ENCODE assay signal across 8 cellular contexts in the genomic region with DNA sequence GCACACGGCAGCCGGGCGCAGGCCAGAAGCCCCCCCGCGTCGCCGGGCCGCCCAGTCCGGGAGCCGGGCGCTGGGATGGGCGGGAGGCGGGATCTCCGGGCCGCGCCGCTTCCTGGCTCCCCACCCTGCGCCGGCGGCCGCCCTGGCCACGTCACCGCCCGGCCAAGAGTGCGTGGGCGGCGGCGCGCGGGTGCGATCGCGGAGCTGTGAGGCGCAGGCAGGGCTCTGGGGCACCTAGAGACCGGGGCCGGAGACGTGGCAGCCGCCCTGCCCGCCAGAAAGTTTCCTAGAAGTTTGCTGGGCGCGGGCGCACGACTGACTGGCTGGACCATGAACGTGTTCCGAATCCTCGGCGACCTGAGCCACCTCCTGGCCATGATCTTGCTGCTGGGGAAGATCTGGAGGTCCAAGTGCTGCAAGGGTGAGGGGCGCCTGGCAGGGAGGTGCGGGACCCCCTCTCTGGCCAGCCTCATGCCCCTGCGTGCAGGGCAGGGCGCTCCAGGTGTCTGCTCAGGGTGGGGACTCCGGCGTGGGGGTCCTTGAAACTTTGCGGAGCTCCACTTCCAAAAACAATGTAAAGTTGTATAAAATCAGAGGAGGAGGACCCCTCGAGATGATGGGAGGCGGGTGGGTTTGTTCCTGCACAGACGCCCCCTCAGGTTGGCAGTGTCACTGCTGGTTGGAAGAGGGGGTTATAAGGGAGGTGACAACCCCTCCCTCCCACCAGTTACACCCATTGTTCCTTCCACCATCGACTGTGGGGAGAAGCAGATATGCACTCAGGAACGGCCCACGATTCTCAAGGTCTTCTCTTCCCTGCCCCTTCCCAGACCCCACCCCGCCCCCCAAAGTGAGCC. TPM values are rescaled to one million over a fixed set of nuclear protein-coding genes. Genes with fewer than 3 reads are reported as not detected.
DNase-seq lines count a peak whose midpoint lies in the region; ATAC-seq, FAIRE-seq and TF ChIP-seq lines count a peak whose summit lies in the region.

KDELR3 (plus strand) TSS at position 193 of the 857 bp plus-strand sequence; CDS start at position 331, 138 bp downstream.

- BruUV-seq in endothelial cell of umbilical vein (replicated peaks; lab: Mats Ljungman, UMichigan) = TSS peak; percentile 56

- H3K79me2 ChIP-seq in endothelial cell of umbilical vein (ENCODE audit: control insufficient read depth, insufficient read depth, low read length) = peaks cover 2% of the 10 kb centered on the region

- H3K27ac Mint-ChIP-seq in CD8-positive, alpha-beta memory T cell = peak within 1 kb of the TSS in 1 of 8 donors; percentile 81
- no peak within 1 kb of the TSS for H3K27ac Mint-ChIP-seq in activated CD4-positive, alpha-beta memory T cell treated with anti-CD3 and anti-CD28 coated beads, Interleukin-2, amount 10 ng/mL, durations not matched to agents 7 days and 5 days
- peak within 1 kb of the TSS; percentile 80 for H3K27ac Mint-ChIP-seq in stimulated activated naive B cell treated with anti-CD40 and anti-IgM and Interleukin-4, amounts not matched to agents 10 μg/mL and 1 μg/mL and 100 μg/mL, for 72 hours

- peak; percentile 90 to 92 for ATAC-seq in stimulated activated naive B cell treated with anti-CD40 and anti-IgM and Interleukin-4, amounts not matched to agents 10 μg/mL and 1 μg/mL and 100 μg/mL, for 72 hours (replicated peaks)
- ATAC-seq in GM21576 (IDR thresholded peaks at IDR 0.05; ENCODE audit: unreplicated experiment) = no peak

- H3K9me1 ChIP-seq in endothelial cell of umbilical vein (replicated peaks; ENCODE audit: control insufficient read depth, extremely low read depth, insufficient read depth, low read length) = no peaks in the 10 kb centered on the region

- peak; percentile 76 for TF ChIP-seq POLR2A in endothelial cell of umbilical vein (IDR thresholded peaks at IDR 0.05; ENCODE audit: low read depth, low read length)

- peak; percentile 18 to 35 for TF ChIP-seq CTCF in endothelial cell of umbilical vein (IDR thresholded peaks at IDR 0.05; ENCODE audit: extremely low read depth in 1 of 2, insufficient read depth in 1 of 2, low read depth in 1 of 2, low read length in 2 of 2)

- H2AFZ ChIP-seq in endothelial cell of umbilical vein (ENCODE audit: low read depth, low read length) = peak within 1 kb of the TSS; percentile 96

- no peaks in the 10 kb centered on the region for H3K9me3 Mint-ChIP-seq in CD8-positive, alpha-beta memory T cell
- no peaks in the 10 kb centered on the region for H3K9me3 Mint-ChIP-seq in activated CD4-positive, alpha-beta memory T cell treated with anti-CD3 and anti-CD28 coated beads, Interleukin-2, amount 10 ng/mL, durations not matched to agents 7 days and 5 days
- no peaks in the 10 kb centered on the region for H3K9me3 Mint-ChIP-seq in stimulated activated naive B cell treated with anti-CD40 and anti-IgM and Interleukin-4, amounts not matched to agents 10 μg/mL and 1 μg/mL and 100 μg/mL, for 72 hours

- peak within 1 kb of the TSS; percentile 67 for H3K27ac ChIP-seq in CD8-positive, alpha-beta memory T cell (ENCODE audit: low read depth, low read length)
- H3K27ac ChIP-seq in HUES6 (ENCODE audit: low read depth, low read length) = no peak within 1 kb of the TSS; the same call in 1 of the 2 replicates
- peak within 1 kb of the TSS; percentile 55 for H3K27ac ChIP-seq in endothelial cell of umbilical vein (ENCODE audit: insufficient read depth, low read depth, low read length)

- peak in 3 of 5 donors; percentile 22 to 26 (median 25) for DNase-seq in CD8-positive, alpha-beta memory T cell
- peak; percentile 57 for DNase-seq in activated CD4-positive, alpha-beta memory T cell treated with anti-CD3 and anti-CD28 coated beads, Interleukin-2, amount 10 ng/mL, durations not matched to agents 7 days and 5 days
- DNase-seq in endothelial cell of umbilical vein (ENCODE audit: low read depth, low spot score) (peak; percentile 55), mucosa of gallbladder (ENCODE audit: low spot score) (peak; percentile 40), GM19240 (ENCODE audit: insufficient read length, low spot score) (no peak)
- peak; percentile 56 for DNase-seq in stimulated activated naive B cell treated with anti-CD40 and anti-IgM and Interleukin-4, amounts not matched to agents 10 μg/mL and 1 μg/mL and 100 μg/mL, for 72 hours

- H3K27me3 Mint-ChIP-seq in CD8-positive, alpha-beta memory T cell = peaks cover 17 to 33% of the 10 kb centered on the region in 2 donors
- H3K27me3 Mint-ChIP-seq in activated CD4-positive, alpha-beta memory T cell treated with anti-CD3 and anti-CD28 coated beads, Interleukin-2, amount 10 ng/mL, durations not matched to agents 7 days and 5 days = peaks cover 35% of the 10 kb centered on the region
- H3K27me3 Mint-ChIP-seq in stimulated activated naive B cell treated with anti-CD40 and anti-IgM and Interleukin-4, amounts not matched to agents 10 μg/mL and 1 μg/mL and 100 μg/mL, for 72 hours = peaks cover 47 to 65% of the 10 kb centered on the region in 2 donors

- peaks cover 0 to 14% (median 10%) of the 10 kb centered on the region in 3 donors for H3K4me1 Mint-ChIP-seq in CD8-positive, alpha-beta memory T cell
- H3K4me1 Mint-ChIP-seq in activated CD4-positive, alpha-beta memory T cell treated with anti-CD3 and anti-CD28 coated beads, Interleukin-2, amount 10 ng/mL, durations not matched to agents 7 days and 5 days = peaks cover 11% of the 10 kb centered on the region
- H3K4me1 Mint-ChIP-seq in stimulated activated naive B cell treated with anti-CD40 and anti-IgM and Interleukin-4, amounts not matched to agents 10 μg/mL and 1 μg/mL and 100 μg/mL, for 72 hours = peaks cover 15 to 34% of the 10 kb centered on the region in 2 donors

- peak within 1 kb of the TSS; percentile 93 for H3K4me2 ChIP-seq in endothelial cell of umbilical vein (ENCODE audit: insufficient read depth, low read length)

- H3K9ac ChIP-seq in HUES6 (ENCODE audit: low read length) (peak within 1 kb of the TSS; percentile 88), endothelial cell of umbilical vein (replicated peaks; ENCODE audit: extremely low read depth, insufficient read depth, low read length) (peak within 1 kb of the TSS; percentile 87)

- intact Hi-C loops in endothelial cell of umbilical vein (cut with micrococcal nuclease) = no loop called here

- H3K4me1 ChIP-seq in CD8-positive, alpha-beta memory T cell (ENCODE audit: insufficient read depth, low read length) = no peaks in the 10 kb centered on the region
- peaks cover 22% of the 10 kb centered on the region for H3K4me1 ChIP-seq in HUES6 (ENCODE audit: control insufficient read depth, insufficient read depth, low read length)
- H3K4me1 ChIP-seq in endothelial cell of umbilical vein (ENCODE audit: control insufficient read depth, extremely low read depth, insufficient read depth, low read length) = peaks cover 13% of the 10 kb centered on the region

- peak within 1 kb of the TSS; percentile 61 to 86 (median 71) for H3K4me3 Mint-ChIP-seq in CD8-positive, alpha-beta memory T cell
- H3K4me3 Mint-ChIP-seq in activated CD4-positive, alpha-beta memory T cell treated with anti-CD3 and anti-CD28 coated beads, Interleukin-2, amount 10 ng/mL, durations not matched to agents 7 days and 5 days = peak within 1 kb of the TSS; percentile 56
- H3K4me3 Mint-ChIP-seq in stimulated activated naive B cell treated with anti-CD40 and anti-IgM and Interleukin-4, amounts not matched to agents 10 μg/mL and 1 μg/mL and 100 μg/mL, for 72 hours = peak within 1 kb of the TSS; percentile 83 to 86

- no peaks in the 10 kb centered on the region for H4K20me1 ChIP-seq in endothelial cell of umbilical vein (replicated peaks; ENCODE audit: control insufficient read depth, extremely low read depth, insufficient read depth, low read length)

- CTCF ChIA-PET in CD8-positive, alpha-beta memory T cell (lab: Charles Lee) = no interaction called here
- CTCF ChIA-PET in activated CD4-positive, alpha-beta memory T cell treated with anti-CD3 and anti-CD28 coated beads, Interleukin-2, amount 10 ng/mL, durations not matched to agents 7 days and 5 days (lab: Charles Lee) = no interaction called here
- CTCF ChIA-PET in endothelial cell of umbilical vein (lab: Charles Lee) = interaction anchor here (0.9 to 1.7 kb wide), 5 partner anchors 10 to 416 kb away, joined by 3 to 5 read pairs (median 3); partner anchors contain the start of gene TOMM22

- FAIRE-seq in endothelial cell of umbilical vein (lab: Jason Lieb, UNC) = peak; percentile 55

- no peaks in the 10 kb centered on the region for H3K9me3 ChIP-seq in CD8-positive, alpha-beta memory T cell (ENCODE audit: low read length)
- H3K9me3 ChIP-seq in HUES6 (ENCODE audit: control insufficient read depth, insufficient read depth, low read depth, low read length) (no peaks in the 10 kb centered on the region), endothelial cell of umbilical vein (replicated peaks; ENCODE audit: control insufficient read depth, insufficient read depth, low read length) (no peaks in the 10 kb centered on the region)

- no peaks in the 10 kb centered on the region for H3K36me3 Mint-ChIP-seq in CD8-positive, alpha-beta memory T cell
- H3K36me3 Mint-ChIP-seq in activated CD4-positive, alpha-beta memory T cell treated with anti-CD3 and anti-CD28 coated beads, Interleukin-2, amount 10 ng/mL, durations not matched to agents 7 days and 5 days (ENCODE audit: low read depth) = no peaks in the 10 kb centered on the region
- no peaks in the 10 kb centered on the region for H3K36me3 Mint-ChIP-seq in stimulated activated naive B cell treated with anti-CD40 and anti-IgM and Interleukin-4, amounts not matched to agents 10 μg/mL and 1 μg/mL and 100 μg/mL, for 72 hours

- dilution Hi-C loops in endothelial cell of umbilical vein (cut with MboI; ENCODE audit: extremely low pct_ligation_motif_present, low sequenced_read_pairs) = no loop called here

- H3K27me3 ChIP-seq in CD8-positive, alpha-beta memory T cell (ENCODE audit: insufficient read depth, low read length, poor library complexity, severe bottlenecking) = peaks cover 13% of the 10 kb centered on the region
- H3K27me3 ChIP-seq in HUES6 (ENCODE audit: control insufficient read depth, insufficient read depth, low read length) (peaks cover 34% of the 10 kb centered on the region), endothelial cell of umbilical vein (ENCODE audit: control insufficient read depth in 2 of 2, insufficient read depth in 2 of 2, low read length in 2 of 2) (peaks cover 1 to 2% of the 10 kb centered on the region in 2 experiments)

- POLR2A ChIA-PET in CD8-positive, alpha-beta memory T cell (lab: Charles Lee) = no interaction called here
- POLR2A ChIA-PET in activated CD4-positive, alpha-beta memory T cell treated with anti-CD3 and anti-CD28 coated beads, Interleukin-2, amount 10 ng/mL, durations not matched to agents 7 days and 5 days (lab: Charles Lee) = interaction anchor here (0.6 to 1.9 kb wide), 5 partner anchors 11 to 101 kb away, joined by 3 to 6 read pairs (median 3); no protein-coding TSS in a partner anchor
- POLR2A ChIA-PET in endothelial cell of umbilical vein (lab: Charles Lee) = no interaction called here

- peak within 1 kb of the TSS; percentile 37 for H3K4me3 ChIP-seq in CD8-positive, alpha-beta memory T cell (ENCODE audit: low read length)
- peak within 1 kb of the TSS; percentile 77 for H3K4me3 ChIP-seq in HUES6 (ENCODE audit: low read depth, low read length)
- peak within 1 kb of the TSS; percentile 49 to 74 (median 57) for H3K4me3 ChIP-seq in endothelial cell of umbilical vein (replicated peaks in 1 of 3; ENCODE audit: insufficient read depth in 1 of 3, low read depth in 1 of 3, low read length in 3 of 3)

- no peaks in the 10 kb centered on the region for H3K36me3 ChIP-seq in CD8-positive, alpha-beta memory T cell (ENCODE audit: insufficient read depth, low read length)
- H3K36me3 ChIP-seq in HUES6 (ENCODE audit: control insufficient read depth, insufficient read depth, low read length) = no peaks in the 10 kb centered on the region
- H3K36me3 ChIP-seq in endothelial cell of umbilical vein (ENCODE audit: control insufficient read depth in 2 of 2, extremely low read depth in 1 of 2, insufficient read depth in 2 of 2, low read length in 2 of 2) = no peaks in the 10 kb centered on the region

RNA-seq across cellular contexts. Expression of gene KDELR3, which starts in this region (rescaled TPM):
- under 1 TPM; 0.13 to 0.33 TPM for total RNA-seq in CD8-positive, alpha-beta memory T cell
- polyA plus RNA-seq in CD8-positive, alpha-beta memory T cell = 0.45 TPM
- under 1 TPM; 0.75 to 0.88 TPM for total RNA-seq in activated CD4-positive, alpha-beta memory T cell treated with anti-CD3 and anti-CD28 coated beads, Interleukin-2, amount 10 ng/mL, durations not matched to agents 7 days and 5 days
- total RNA-seq in endothelial cell of umbilical vein = 28.6 and 40.2 TPM in 2 replicates
- polyA plus RNA-seq in endothelial cell of umbilical vein = 61.3 and 64.2 TPM in 2 replicates
- polyA plus RNA-seq in endothelial cell of umbilical vein (2011; cell fraction: cytosol; rRNA removed) = 43.3 and 51.0 TPM in 2 replicates
- polyA plus RNA-seq in endothelial cell of umbilical vein (2011; cell fraction: nucleus; rRNA removed) = 14.6 and 14.7 TPM in 2 replicates
- polyA plus RNA-seq in endothelial cell of umbilical vein (2012) = 38.8 and 48.6 TPM in 2 replicates
- 36.3 and 46.6 TPM in 2 replicates for polyA minus RNA-seq in endothelial cell of umbilical vein
- polyA minus RNA-seq in endothelial cell of umbilical vein (2011; cell fraction: cytosol; rRNA and poly(A)+ RNA removed) = 6.3 TPM
- polyA minus RNA-seq in endothelial cell of umbilical vein (2011; cell fraction: nucleus; rRNA and poly(A)+ RNA removed) = 6.4 and 6.6 TPM in 2 replicates
- 22.8 TPM for total RNA-seq in mucosa of gallbladder

Comparison
In these comparisons a context has a peak if more than half of its experiments do, and no peak if none do; other contexts are left out.
1. RNA of gene KDELR3 (total RNA-seq): 28.6 to 40.2 TPM in endothelial cell of umbilical vein and 22.8 TPM in mucosa of gallbladder (single experiment); 0.75 to 0.88 TPM in activated CD4-positive, alpha-beta memory T cell treated with anti-CD3 and anti-CD28 coated beads, Interleukin-2, amount 10 ng/mL, durations not matched to agents 7 days and 5 days and 0.13 to 0.33 TPM in CD8-positive, alpha-beta memory T cell; every median in the first group is over 10 times any median in the second.
2. RNA of gene KDELR3 (polyA plus RNA-seq): 14.6 to 64.2 TPM in endothelial cell of umbilical vein; 0.45 TPM in CD8-positive, alpha-beta memory T cell (single experiment); every median in the first group is over 10 times any median in the second.
3. Peak in DNase-seq, H3K4me3 ChIP-seq and H3K27ac ChIP-seq in CD8-positive, alpha-beta memory T cell; RNA of the gene not detected or under 1 TPM.
4. Peak in DNase-seq in activated CD4-positive, alpha-beta memory T cell treated with anti-CD3 and anti-CD28 coated beads, Interleukin-2, amount 10 ng/mL, durations not matched to agents 7 days and 5 days; RNA of the gene not detected or under 1 TPM.
5. Peak in every context shown above with its lines, with median percentiles within 50 percentile points of each other: H3K4me3 ChIP-seq and H3K4me3 Mint-ChIP-seq.